Comparison of ENCODE assay signal across 8 cellular contexts in genomic region chr16:48353565-48354163, GRCh38. TPM values are rescaled to one million over a fixed set of nuclear protein-coding genes. Genes with fewer than 3 reads are reported as not detected.
DNase-seq lines count a peak whose midpoint lies in the region; ATAC-seq and TF ChIP-seq lines count a peak whose summit lies in the region.

No MANE protein-coding gene starts in this region.

- peaks cover 4 to 13% (median 7%) of the 10 kb centered on the region in 4 donors for H3K4me1 Mint-ChIP-seq in CD4-positive, CD25-positive, alpha-beta regulatory T cell
- peaks cover 36% of the 10 kb centered on the region for H3K4me1 Mint-ChIP-seq in activated T-cell treated with anti-CD3 and anti-CD28 coated beads, Interleukin-2, amount 50 U/mL, for 24 hours (ENCODE audit: low read depth)

- H3K4me2 ChIP-seq in fibroblast of lung (ENCODE audit: extremely low read depth, insufficient read depth, low read length) = no peak overlapping the region

- peaks cover 9% of the 10 kb centered on the region for H3K79me2 ChIP-seq in fibroblast of lung (ENCODE audit: control insufficient read depth, insufficient read depth, low read length)

- peak; percentile 17 to 57 for TF ChIP-seq EP300 in tibial nerve (IDR thresholded peaks at IDR 0.05)

- H3K36me3 ChIP-seq in CD4-positive, CD25-positive, alpha-beta regulatory T cell (ENCODE audit: control insufficient read depth, insufficient read depth, low read length) = peaks cover 45% of the 10 kb centered on the region
- H3K36me3 ChIP-seq in Panc1 (ENCODE audit: control insufficient read depth, insufficient read depth, low read length) (0 out of 2 replicates have a peak, but pooled peaks cover 3% of the 10 kb centered on the region), fibroblast of lung (ENCODE audit: control insufficient read depth, insufficient read depth, low read length) (peaks cover 12% of the 10 kb centered on the region), tibial nerve (peaks cover 0 to 53% (median 0%) of the 10 kb centered on the region in 3 donors)

- H3K27me3 ChIP-seq in CD4-positive, CD25-positive, alpha-beta regulatory T cell (ENCODE audit: control insufficient read depth, insufficient read depth, low read length) = no peaks in the 10 kb centered on the region
- H3K27me3 ChIP-seq in Panc1 (ENCODE audit: control insufficient read depth, insufficient read depth, low read length) = no peaks in the 10 kb centered on the region
- no peaks in the 10 kb centered on the region for H3K27me3 ChIP-seq in fibroblast of lung (ENCODE audit: control insufficient read depth, insufficient read depth, low read length)
- no peaks in the 10 kb centered on the region for H3K27me3 ChIP-seq in tibial nerve

- no peak overlapping the region for H2AFZ ChIP-seq in fibroblast of lung (ENCODE audit: low read length)

- H3K27me3 Mint-ChIP-seq in CD4-positive, CD25-positive, alpha-beta regulatory T cell = no peaks in the 10 kb centered on the region
- no peaks in the 10 kb centered on the region for H3K27me3 Mint-ChIP-seq in activated T-cell treated with anti-CD3 and anti-CD28 coated beads, Interleukin-2, amount 50 U/mL, for 24 hours

- H3K27ac ChIP-seq in CD4-positive, CD25-positive, alpha-beta regulatory T cell (ENCODE audit: insufficient read depth, low read length, poor library complexity, severe bottlenecking) = no peak overlapping the region
- no peak overlapping the region for H3K27ac ChIP-seq in Panc1 (ENCODE audit: low read length)
- no peak overlapping the region for H3K27ac ChIP-seq in fibroblast of lung (ENCODE audit: insufficient read depth, low read length)
- peak overlapping the region in 1 of 4 donors; percentile 32 for H3K27ac ChIP-seq in tibial nerve

- TF ChIP-seq CTCF in Panc1 (IDR thresholded peaks at IDR 0.05) = peak; percentile 81
- peak; percentile 90 to 97 for TF ChIP-seq CTCF in fibroblast of lung (conservative IDR thresholded peaks at IDR 0.05 in 1 of 2, IDR thresholded peaks at IDR 0.05 in 1 of 2; ENCODE audit: low read depth in 1 of 2, low read length in 2 of 2)
- peak; percentile 68 to 91 (median 82) for TF ChIP-seq CTCF in tibial nerve (IDR thresholded peaks at IDR 0.05)

- H3K36me3 Mint-ChIP-seq in CD4-positive, CD25-positive, alpha-beta regulatory T cell = peaks cover 17% of the 10 kb centered on the region
- peaks cover 87% of the 10 kb centered on the region for H3K36me3 Mint-ChIP-seq in activated T-cell treated with anti-CD3 and anti-CD28 coated beads, Interleukin-2, amount 50 U/mL, for 24 hours (ENCODE audit: low read depth)

- ATAC-seq in CD4-positive, CD25-positive, alpha-beta regulatory T cell (ENCODE audit: low read depth in 2 of 2) = peak; percentile 91 to 92
- ATAC-seq in GM19372 (IDR thresholded peaks at IDR 0.05; ENCODE audit: low read depth, unreplicated experiment) (peak; percentile 73), Panc1 (peak; percentile 91)

- no peaks in the 10 kb centered on the region for H3K9me3 ChIP-seq in CD4-positive, CD25-positive, alpha-beta regulatory T cell (ENCODE audit: control insufficient read depth in 2 of 2, low read length in 2 of 2)
- H3K9me3 ChIP-seq in Panc1 (ENCODE audit: control insufficient read depth, insufficient read depth, low read depth, low read length) (no peaks in the 10 kb centered on the region), fibroblast of lung (ENCODE audit: control insufficient read depth, insufficient read depth, low read depth, low read length) (no peaks in the 10 kb centered on the region), tibial nerve (no peaks in the 10 kb centered on the region)

- no peak for TF ChIP-seq POLR2A in tibial nerve (IDR thresholded peaks at IDR 0.05)

- in situ Hi-C loops in Panc1 (cut with HindIII; ENCODE audit: low pct_unique_long_range_greater_than_20kb, low sequenced_read_pairs) = no loop called here

- 25% methylated on average over 7 of the region's 7 CpGs for WGBS in tibial nerve, 2 donors

- BruUV-seq in Panc1 (replicated peaks; lab: Mats Ljungman, UMichigan) = no TSS peak

- intact Hi-C loops in Panc1 (cut with micrococcal nuclease; ENCODE audit: unreplicated experiment) = loop anchor here (10.0 kb wide), 1 partner anchor 171 kb away; no protein-coding TSS in a partner anchor

- no peaks in the 10 kb centered on the region for H3K4me1 ChIP-seq in CD4-positive, CD25-positive, alpha-beta regulatory T cell (ENCODE audit: control insufficient read depth, insufficient read depth, low read length, poor library complexity, severe bottlenecking)
- no peaks in the 10 kb centered on the region; the same call in 1 of the 2 replicates for H3K4me1 ChIP-seq in Panc1 (ENCODE audit: control insufficient read depth, insufficient read depth, low read length)
- H3K4me1 ChIP-seq in fibroblast of lung (ENCODE audit: control insufficient read depth, extremely low read depth, insufficient read depth, low read length) = no peaks in the 10 kb centered on the region
- H3K4me1 ChIP-seq in tibial nerve = peaks cover 0 to 22% (median 4%) of the 10 kb centered on the region in 4 donors

- no peak overlapping the region for H3K9ac ChIP-seq in fibroblast of lung (ENCODE audit: insufficient read depth, low read length)

- POLR2A ChIA-PET in Panc1 (lab: Charles Lee) = interaction anchor here (0.6 kb wide), 1 partner anchor 166 kb away, joined by 3 read pairs; no protein-coding TSS in a partner anchor

- no peaks in the 10 kb centered on the region for H4K20me1 ChIP-seq in fibroblast of lung (ENCODE audit: control insufficient read depth, extremely low read depth, insufficient read depth, low read length)

- no peak overlapping the region for H3K4me3 ChIP-seq in CD4-positive, CD25-positive, alpha-beta regulatory T cell (ENCODE audit: low read depth, low read length)
- H3K4me3 ChIP-seq in Panc1 (ENCODE audit: low read depth in 2 of 2, low read length in 2 of 2) = no peak overlapping the region
- no peak overlapping the region for H3K4me3 ChIP-seq in fibroblast of lung (replicated peaks in 1 of 4; ENCODE audit: control extremely low read depth in 1 of 4, insufficient read depth in 1 of 4, low read depth in 3 of 4, low read length in 4 of 4)
- H3K4me3 ChIP-seq in tibial nerve = no peak overlapping the region

- no peaks in the 10 kb centered on the region for H3K9me3 Mint-ChIP-seq in CD4-positive, CD25-positive, alpha-beta regulatory T cell
- H3K9me3 Mint-ChIP-seq in activated T-cell treated with anti-CD3 and anti-CD28 coated beads, Interleukin-2, amount 50 U/mL, for 24 hours = no peaks in the 10 kb centered on the region

- peak overlapping the region in 1 of 4 donors; percentile 26 for H3K4me3 Mint-ChIP-seq in CD4-positive, CD25-positive, alpha-beta regulatory T cell
- H3K4me3 Mint-ChIP-seq in activated T-cell treated with anti-CD3 and anti-CD28 coated beads, Interleukin-2, amount 50 U/mL, for 24 hours = no peak overlapping the region

- peak; percentile 51 to 84 (median 77) for DNase-seq in CD4-positive, CD25-positive, alpha-beta regulatory T cell
- DNase-seq in HT-29 (ENCODE audit: low spot score) (peak; percentile 89), Panc1 (ENCODE audit: low read depth, low spot score) (peak; percentile 24), fibroblast of lung (ENCODE audit: low read depth in 2 of 2) (peak; percentile 60 to 85), nucleus accumbens (lab: John Stamatoyannopoulos, UW) (peak in 37 of 56 donors; percentile 5 to 74 (median 25)), tibial nerve (ENCODE audit: low spot score in 2 of 2) (peak in 1 of 2 donors; percentile 64)
- peak; percentile 65 for DNase-seq in activated T-cell treated with anti-CD3 and anti-CD28 coated beads, Interleukin-2, amount 50 U/mL, for 24 hours

- peak overlapping the region in 2 of 3 donors; percentile 26 to 74 for H3K27ac Mint-ChIP-seq in CD4-positive, CD25-positive, alpha-beta regulatory T cell
- peak overlapping the region; percentile 78 for H3K27ac Mint-ChIP-seq in activated T-cell treated with anti-CD3 and anti-CD28 coated beads, Interleukin-2, amount 50 U/mL, for 24 hours

- CTCF ChIA-PET in Panc1 (lab: Charles Lee) = interaction anchor here (0.6 to 2.5 kb wide), 3 partner anchors 12 to 270 kb away, joined by 3 to 10 read pairs (median 4); no protein-coding TSS in a partner anchor

RNA-seq across cellular contexts. Expression of gene SIAH1, which starts 31.5 kb away (rescaled TPM):
- 34.0 TPM for total RNA-seq in CD4-positive, CD25-positive, alpha-beta regulatory T cell
- polyA plus RNA-seq in CD4-positive, CD25-positive, alpha-beta regulatory T cell = 10 to 100 TPM in 2 of 4 donors, 1 to 10 TPM in 2; 6.6 to 15.6 (median 10.6) TPM
- 23.7 and 24.8 TPM in 2 replicates for total RNA-seq in HT-29 (2014; rRNA removed; shearing (Covaris generic))
- total RNA-seq in Panc1 (2021; ENCODE audit: unreplicated experiment) (18.8 TPM), fibroblast of lung (50.6 and 59.1 TPM in 2 replicates), tibial nerve (10 to 100 TPM; 26.1 to 44.3 (median 40.1) TPM)
- polyA plus RNA-seq in Panc1 (2012; ENCODE audit: insufficient read length) = 11.3 TPM
- polyA plus RNA-seq in fibroblast of lung = 17.4 and 21.4 TPM in 2 replicates
- 12.9 and 14.5 TPM in 2 replicates for polyA plus RNA-seq in fibroblast of lung (2012)
- polyA minus RNA-seq in fibroblast of lung (ENCODE audit: low replicate concordance) = 11.9 and 24.3 TPM in 2 replicates
